Comparison of ENCODE assay signal across 8 cellular contexts in genomic region chr19:12092065-12092867, GRCh38. TPM values are rescaled to one million over a fixed set of nuclear protein-coding genes. Genes with fewer than 3 reads are reported as not detected.
DNase-seq lines count a peak whose midpoint lies in the region; ATAC-seq and TF ChIP-seq lines count a peak whose summit lies in the region.

No MANE protein-coding gene starts in this region.

- DNase-seq in GM23338 (ENCODE audit: low spot score) (peak; percentile 97), RWPE2 (ENCODE audit: low spot score) (no peak), cardiac septum (ENCODE audit: low spot score) (peak; percentile 95), osteoblast (ENCODE audit: insufficient read length, low spot score, missing footprints) (peak; percentile 98), NCI-H1436 (lab: John Stamatoyannopoulos, UW) (no peak)
- peak; percentile 83 for DNase-seq in activated naive CD8-positive, alpha-beta T cell treated with anti-CD3 and anti-CD28 coated beads for 36 hours

- peaks cover 26% of the 10 kb centered on the region for H3K4me1 ChIP-seq in BLaER1
- H3K4me1 ChIP-seq in GM23338 (ENCODE audit: insufficient read depth), result 0 out of 2 replicates have a peak, but pooled peaks cover 3% of the 10 kb centered on the region
- H3K4me1 ChIP-seq in RWPE2 (ENCODE audit: insufficient read depth, poor library complexity, severe bottlenecking), result no peaks in the 10 kb centered on the region
- peaks cover 3% of the 10 kb centered on the region for H3K4me1 ChIP-seq in osteoblast (ENCODE audit: insufficient read depth, low read length)
- peaks cover 3% of the 10 kb centered on the region for H3K4me1 ChIP-seq in thymus (ENCODE audit: control insufficient read depth, insufficient read depth, low read length)

- H3K4me3 Mint-ChIP-seq in GM23338, result no peak overlapping the region
- peak overlapping the region; percentile 90 for H3K4me3 Mint-ChIP-seq in activated naive CD8-positive, alpha-beta T cell treated with anti-CD3 and anti-CD28 coated beads for 36 hours

- H3K79me2 ChIP-seq in GM23338 (replicated peaks; ENCODE audit: insufficient read depth), result peaks cover 47% of the 10 kb centered on the region
- peaks cover 9% of the 10 kb centered on the region for H3K79me2 ChIP-seq in osteoblast (ENCODE audit: insufficient read depth, low read length)

- peaks cover 13% of the 10 kb centered on the region for H3K27me3 Mint-ChIP-seq in GM23338 (ENCODE audit: insufficient read depth, low read depth, poor library complexity)
- peaks cover 9% of the 10 kb centered on the region for H3K27me3 Mint-ChIP-seq in activated naive CD8-positive, alpha-beta T cell treated with anti-CD3 and anti-CD28 coated beads for 36 hours

- H3K27ac ChIP-seq in BLaER1 (peak overlapping the region; percentile 93), GM23338 (ENCODE audit: low read depth) (peak overlapping the region; percentile 99), RWPE2 (ENCODE audit: poor library complexity, severe bottlenecking) (no peak overlapping the region), osteoblast (ENCODE audit: low read depth, low read length) (peak overlapping the region; percentile 73), thymus (ENCODE audit: low read depth) (peak overlapping the region; percentile 75)

- no peaks in the 10 kb centered on the region for H3K9me2 ChIP-seq in GM23338 (ENCODE audit: insufficient read depth)

- no peaks in the 10 kb centered on the region; the same call in 1 of the 2 replicates for H3K9me3 ChIP-seq in BLaER1
- H3K9me3 ChIP-seq in RWPE2 (ENCODE audit: severe bottlenecking), result no peaks in the 10 kb centered on the region
- H3K9me3 ChIP-seq in osteoblast (ENCODE audit: low read depth, low read length), result no peaks in the 10 kb centered on the region
- no peaks in the 10 kb centered on the region for H3K9me3 ChIP-seq in thymus (ENCODE audit: control insufficient read depth)

- peak; percentile 89 for ATAC-seq in GM23338
- ATAC-seq in RWPE2 (ENCODE audit: low read depth), result peak; percentile 82

- no peaks in the 10 kb centered on the region; the same call in 1 of the 2 replicates for H3F3A ChIP-seq in GM23338 (replicated peaks; ENCODE audit: low read depth)

- no peaks in the 10 kb centered on the region for H3K27me3 ChIP-seq in BLaER1
- H3K27me3 ChIP-seq in GM23338 (ENCODE audit: insufficient read depth), result no peaks in the 10 kb centered on the region
- H3K27me3 ChIP-seq in RWPE2 (ENCODE audit: insufficient read depth, poor library complexity, severe bottlenecking), result no peaks in the 10 kb centered on the region
- H3K27me3 ChIP-seq in osteoblast (ENCODE audit: insufficient read depth, low read length), result no peaks in the 10 kb centered on the region
- H3K27me3 ChIP-seq in thymus (ENCODE audit: control insufficient read depth, insufficient read depth), result no peaks in the 10 kb centered on the region

- H3K36me3 ChIP-seq in BLaER1 (peaks cover 36% of the 10 kb centered on the region), GM23338 (ENCODE audit: insufficient read depth) (peaks cover 28% of the 10 kb centered on the region), RWPE2 (ENCODE audit: low read depth) (no peaks in the 10 kb centered on the region), osteoblast (ENCODE audit: insufficient read depth, low read length) (peaks cover 4% of the 10 kb centered on the region), thymus (ENCODE audit: control insufficient read depth, insufficient read depth) (no peaks in the 10 kb centered on the region)

- H3K9ac ChIP-seq in BLaER1, result peak overlapping the region; percentile 91

- H3K9me3 Mint-ChIP-seq in GM23338, result peaks cover 93% of the 10 kb centered on the region
- H3K9me3 Mint-ChIP-seq in activated naive CD8-positive, alpha-beta T cell treated with anti-CD3 and anti-CD28 coated beads for 36 hours, result no peaks in the 10 kb centered on the region

- 2% methylated on average over 53 of the region's 53 CpGs for WGBS in thymus

- no peaks in the 10 kb centered on the region; the same call in 2 of the 3 replicates for H3K4me1 Mint-ChIP-seq in GM23338
- peaks cover 12% of the 10 kb centered on the region for H3K4me1 Mint-ChIP-seq in activated naive CD8-positive, alpha-beta T cell treated with anti-CD3 and anti-CD28 coated beads for 36 hours

- peaks cover 51% of the 10 kb centered on the region for H3K36me3 Mint-ChIP-seq in GM23338 (ENCODE audit: low read depth)
- H3K36me3 Mint-ChIP-seq in activated naive CD8-positive, alpha-beta T cell treated with anti-CD3 and anti-CD28 coated beads for 36 hours, result peaks cover 26% of the 10 kb centered on the region

- no peak overlapping the region for H3K27ac Mint-ChIP-seq in GM23338
- H3K27ac Mint-ChIP-seq in activated naive CD8-positive, alpha-beta T cell treated with anti-CD3 and anti-CD28 coated beads for 36 hours, result peak overlapping the region; percentile 90

- H2AFZ ChIP-seq in GM23338 (peak overlapping the region; percentile 83), osteoblast (ENCODE audit: low read length) (peak overlapping the region; percentile 99)

- intact Hi-C loops in cardiac septum (cut with DNase I), result no loop called here

- H3K4me2 ChIP-seq in BLaER1 (peak overlapping the region; percentile 90), GM23338 (peak overlapping the region; percentile 87), osteoblast (ENCODE audit: insufficient read depth, low read length) (peak overlapping the region; percentile 86)

- TF ChIP-seq CTCF in GM23338 (conservative IDR thresholded peaks at IDR 0.05; ENCODE audit: low read depth in 2 of 2), result no peak
- no peak for TF ChIP-seq CTCF in RWPE2 (IDR thresholded peaks at IDR 0.05; ENCODE audit: poor library complexity, severe bottlenecking)
- no peak for TF ChIP-seq CTCF in osteoblast (IDR thresholded peaks at IDR 0.05; ENCODE audit: extremely low read depth, low read depth, low read length)

- H4K20me1 ChIP-seq in BLaER1, result no peaks in the 10 kb centered on the region
- no peaks in the 10 kb centered on the region; the same call in none of the 2 replicates for H4K20me1 ChIP-seq in GM23338 (replicated peaks; ENCODE audit: insufficient read depth)
- H4K20me1 ChIP-seq in osteoblast (ENCODE audit: insufficient read depth, low read length), result no peaks in the 10 kb centered on the region

- H3K4me3 ChIP-seq in BLaER1 (peak overlapping the region; percentile 84), GM23338 (peak overlapping the region; percentile 88), RWPE2 (ENCODE audit: severe bottlenecking) (peak overlapping the region; percentile 37), osteoblast (ENCODE audit: insufficient read depth, low read length) (peak overlapping the region; percentile 93), thymus (ENCODE audit: low read length) (peak overlapping the region; percentile 77)

TF ChIP-seq in GM23338, 12 proteins besides CTCF, POLR2A, EP300 and RAD21:
- TF ChIP-seq ZNF331 (CRISPR knock-in tag; IDR thresholded peaks at IDR 0.05; ENCODE audit: low read depth), result no peak
- TF ChIP-seq POLR2AphosphoS5 (IDR thresholded peaks at IDR 0.05; ENCODE audit: low read depth), result peak; percentile 87

RNA-seq across cellular contexts. Expression of gene ZNF844, which starts 27.7 kb away (rescaled TPM):
- 9.7 and 10.5 TPM in 2 replicates for total RNA-seq in GM23338 (2014; rRNA removed; shearing (Covaris generic))
- polyA plus RNA-seq in GM23338 (2016; fragmentation: Nextera tagmentation; extraction: Ambion mirVana), result 1.8 and 2.1 TPM in 2 replicates
- 1 to 10 TPM; 4.0 to 4.8 TPM for total RNA-seq in activated naive CD8-positive, alpha-beta T cell treated with anti-CD3 and anti-CD28 coated beads for 36 hours
- total RNA-seq in cardiac septum, result 14.7 TPM
- total RNA-seq in osteoblast, result 10.0 and 10.9 TPM in 2 replicates
- polyA plus RNA-seq in thymus, result 7.0 TPM

RNA-seq across cellular contexts. Expression of gene ZNF878, which starts 39.5 kb away (rescaled TPM):
- total RNA-seq in GM23338 (2014; rRNA removed; shearing (Covaris generic)), result 16.4 and 18.6 TPM in 2 replicates
- polyA plus RNA-seq in GM23338 (2016; fragmentation: Nextera tagmentation; extraction: Ambion mirVana) (7.5 and 8.7 TPM in 2 replicates), thymus (0.23 TPM)
- 1 to 10 TPM; 1.1 TPM for total RNA-seq in activated naive CD8-positive, alpha-beta T cell treated with anti-CD3 and anti-CD28 coated beads for 36 hours
- total RNA-seq in cardiac septum (not detected), osteoblast (0.29 and 0.36 TPM in 2 replicates)

RNA-seq across cellular contexts. Expression of gene ZNF20, which starts 47.9 kb away (rescaled TPM):
- 7.5 and 15.7 TPM in 2 replicates for total RNA-seq in GM23338 (2014; rRNA removed; shearing (Covaris generic))
- 3.6 and 4.1 TPM in 2 replicates for polyA plus RNA-seq in GM23338 (2016; fragmentation: Nextera tagmentation; extraction: Ambion mirVana)
- 1 to 10 TPM in 1 of 2 experiments, under 1 TPM in 1; 0.74 to 2.6 TPM for total RNA-seq in activated naive CD8-positive, alpha-beta T cell treated with anti-CD3 and anti-CD28 coated beads for 36 hours
- total RNA-seq in cardiac septum, result 1.6 TPM
- 6.9 and 9.4 TPM in 2 replicates for total RNA-seq in osteoblast
- 3.7 TPM for polyA plus RNA-seq in thymus

RNA-seq across cellular contexts. Expression of gene ZNF433, which starts 56.8 kb away (rescaled TPM):
- 2.0 and 9.8 TPM in 2 replicates for total RNA-seq in GM23338 (2014; rRNA removed; shearing (Covaris generic))
- 3.4 and 4.1 TPM in 2 replicates for polyA plus RNA-seq in GM23338 (2016; fragmentation: Nextera tagmentation; extraction: Ambion mirVana)
- total RNA-seq in activated naive CD8-positive, alpha-beta T cell treated with anti-CD3 and anti-CD28 coated beads for 36 hours, result 1 to 10 TPM; 2.2 to 2.3 TPM
- 4.3 TPM for total RNA-seq in cardiac septum
- 4.1 and 5.1 TPM in 2 replicates for total RNA-seq in osteoblast
- 6.3 TPM for polyA plus RNA-seq in thymus

Comparison
In these comparisons a context has a peak if more than half of its experiments do, and no peak if none do; other contexts are left out.
1. H3K4me3 ChIP-seq: peak in every context shown above with its lines; median percentile 93 in osteoblast; 88 in GM23338; 84 in BLaER1; 77 in thymus; 37 in RWPE2.
2. DNase-seq: peak in GM23338 (single experiment), activated naive CD8-positive, alpha-beta T cell treated with anti-CD3 and anti-CD28 coated beads for 36 hours (single experiment), cardiac septum (single experiment) and osteoblast (single experiment); none in RWPE2 (single experiment) and NCI-H1436 (single experiment).
3. Peak in every context shown above with its lines, with median percentiles within 50 percentile points of each other: H3K4me2 ChIP-seq.